ENCODE assay signal across 17 cellular contexts in genomic region chr3:101836160-101836559, GRCh38. TPM values are rescaled to one million over a fixed set of nuclear protein-coding genes. Genes with fewer than 3 reads are reported as not detected.
DNase-seq lines count a peak whose midpoint lies in the region; ATAC-seq, FAIRE-seq and TF ChIP-seq lines count a peak whose summit lies in the region.
"Had no signal": no experiment of that assay in that cellular context is flagged by ENCODE, and none has a peak within 500 bp of the region (broad histone marks: within the 10 kb centered on the region; RNA-seq: fewer than 3 reads in every experiment).

No MANE protein-coding gene starts in this region.

- H3K4me3 ChIP-seq in Panc1 (ENCODE audit: low read depth in 2 of 2, low read length in 2 of 2) (no peak overlapping the region), gastroesophageal sphincter (no peak overlapping the region), transverse colon (no peak overlapping the region), right cardiac atrium (ENCODE audit: low read length) (no peak overlapping the region)
- H3K4me3 ChIP-seq: SJSA1 had no signal

- H3K27ac ChIP-seq in Panc1 (ENCODE audit: low read length) (no peak overlapping the region), gastroesophageal sphincter (peak overlapping the region in 3 of 4 donors; percentile 57 to 80 (median 63)), transverse colon (peak overlapping the region in 3 of 4 donors; percentile 38 to 74 (median 54)), right cardiac atrium (ENCODE audit: low read length) (no peak overlapping the region)
- H3K27ac ChIP-seq: SJSA1 had no signal

- H3K36me3 ChIP-seq in Panc1 (ENCODE audit: control insufficient read depth, insufficient read depth, low read length) (no peaks in the 10 kb centered on the region), gastroesophageal sphincter (no peaks in the 10 kb centered on the region), transverse colon (no peaks in the 10 kb centered on the region)

- intact Hi-C loops in Panc1 (cut with micrococcal nuclease; ENCODE audit: unreplicated experiment) (no loop called here), transverse colon (cut with DNase I; ENCODE audit: low total_unique reads) (no loop called here), right cardiac atrium (cut with DNase I) (no loop called here)

- DNase-seq in GM12892 (ENCODE audit: insufficient read length) (no peak), Panc1 (ENCODE audit: low read depth, low spot score) (no peak), transverse colon (no peak), right cardiac atrium (no peak), occipital lobe (lab: John Stamatoyannopoulos, UW) (no peak)
- DNase-seq in stimulated activated naive CD8-positive, alpha-beta T cell treated with anti-CD3 and anti-CD28 coated beads, Interleukin-15, Interleukin-2, amounts not matched to agents 100 U/mL and 50 U/mL, for 24 hours = no peak
- DNase-seq: ACHN; AML-193; CD4-positive, alpha-beta T cell; KBM-7; NCI-H1694 treated with DMSO at 0.1 percent for 48 hours; NCI-H748 treated with DMSO at 0.1 percent for 48 hours; SW 1271 had no signal

- ATAC-seq in Panc1 = peak; percentile 18; the same call in 1 of the 2 replicates
- no peak for ATAC-seq in gastroesophageal sphincter
- ATAC-seq in right cardiac atrium = no peak
- ATAC-seq in stimulated activated naive CD8-positive, alpha-beta T cell treated with anti-CD3 and anti-CD28 coated beads, Interleukin-15, Interleukin-2, amounts not matched to agents 100 U/mL and 50 U/mL, for 24 hours = no peak

- in situ Hi-C loops in Panc1 (cut with HindIII; ENCODE audit: low pct_unique_long_range_greater_than_20kb, low sequenced_read_pairs) (no loop called here), transverse colon (cut with MboI; ENCODE audit: low pct_ligation_motif_present in 1 of 4, low pct_unique_long_range_greater_than_20kb in 1 of 4, low sequenced_read_pairs in 3 of 4) (no loop called here)

- POLR2A ChIA-PET in Panc1 (lab: Charles Lee) = interaction anchor here (0.8 kb wide), 1 partner anchor 14 kb away, joined by 3 read pairs; no protein-coding TSS in a partner anchor

- no TSS peak for BruUV-seq in Panc1 (replicated peaks; lab: Mats Ljungman, UMichigan)

- CTCF ChIA-PET in Panc1 (lab: Charles Lee) = no interaction called here

- 94 to 96% methylated on average over 4 to 6 of the region's 6 CpGs for WGBS in gastroesophageal sphincter (ENCODE audit: low coverage in 1 of 2), 2 donors
- 93 to 97% methylated on average over 6 of the region's 6 CpGs for WGBS in transverse colon (ENCODE audit: low coverage in 1 of 2), 2 donors
- 96% methylated on average over 6 of the region's 6 CpGs for WGBS in right cardiac atrium

- TF ChIP-seq EP300 in gastroesophageal sphincter (IDR thresholded peaks at IDR 0.05) = no peak
- TF ChIP-seq EP300 in transverse colon (IDR thresholded peaks at IDR 0.05; ENCODE audit: low read depth) = no peak

- no peaks in the 10 kb centered on the region; the same call in 1 of the 2 replicates for H3K4me1 ChIP-seq in Panc1 (ENCODE audit: control insufficient read depth, insufficient read depth, low read length)
- H3K4me1 ChIP-seq in gastroesophageal sphincter = peaks cover 0 to 55% (median 18%) of the 10 kb centered on the region in 3 donors
- H3K4me1 ChIP-seq in transverse colon = peaks cover 0 to 41% (median 24%) of the 10 kb centered on the region in 4 donors
- H3K4me1 ChIP-seq in right cardiac atrium (ENCODE audit: control insufficient read depth, insufficient read depth, low read length) = peaks cover 2% of the 10 kb centered on the region

- TF ChIP-seq CTCF in Panc1 (IDR thresholded peaks at IDR 0.05) = no peak
- TF ChIP-seq CTCF in gastroesophageal sphincter (IDR thresholded peaks at IDR 0.05) = no peak
- no peak for TF ChIP-seq CTCF in transverse colon (IDR thresholded peaks at IDR 0.05)

- FAIRE-seq in GM12892 (lab: Jason Lieb, UNC) = peak; percentile 89
- FAIRE-seq: G401.6, H1 had no signal

- no peaks in the 10 kb centered on the region for H3K27me3 ChIP-seq in Panc1 (ENCODE audit: control insufficient read depth, insufficient read depth, low read length)
- no peaks in the 10 kb centered on the region for H3K27me3 ChIP-seq in gastroesophageal sphincter
- no peaks in the 10 kb centered on the region for H3K27me3 ChIP-seq in transverse colon
- no peaks in the 10 kb centered on the region for H3K27me3 ChIP-seq in right cardiac atrium (ENCODE audit: control insufficient read depth, insufficient read depth)
- H3K27me3 ChIP-seq: SJSA1 had no signal

- TF ChIP-seq POLR2A in GM12892 (IDR thresholded peaks at IDR 0.05; ENCODE audit: low read depth, low read length) (no peak), gastroesophageal sphincter (IDR thresholded peaks at IDR 0.05) (no peak), transverse colon (IDR thresholded peaks at IDR 0.05) (no peak)

- no peaks in the 10 kb centered on the region for H3K9me3 ChIP-seq in Panc1 (ENCODE audit: control insufficient read depth, insufficient read depth, low read depth, low read length)
- no peaks in the 10 kb centered on the region for H3K9me3 ChIP-seq in gastroesophageal sphincter
- no peaks in the 10 kb centered on the region for H3K9me3 ChIP-seq in transverse colon
- no peaks in the 10 kb centered on the region for H3K9me3 ChIP-seq in right cardiac atrium (ENCODE audit: control insufficient read depth, low read length)

RNA-seq across cellular contexts. Expression of gene NFKBIZ, which starts 13.2 kb away (rescaled TPM):
- 27.7 TPM for polyA plus RNA-seq in GM12892 (2012; ENCODE audit: missing spikeins)
- 17.4 TPM for total RNA-seq in Panc1 (2021; ENCODE audit: unreplicated experiment)
- 7.9 TPM for polyA plus RNA-seq in Panc1 (2012; ENCODE audit: insufficient read length)
- 10 to 100 TPM; 27.3 to 87.0 (median 51.9) TPM for total RNA-seq in gastroesophageal sphincter
- total RNA-seq in transverse colon = 100 to 1,000 TPM in 3 of 4 donors, 10 to 100 TPM in 1; 92.4 to 333 (median 176) TPM
- total RNA-seq in right cardiac atrium = 10 to 100 TPM; 14.2 to 28.4 (median 20.7) TPM
- polyA plus RNA-seq in right cardiac atrium = 9.5 TPM
- 2.3 TPM for total RNA-seq in occipital lobe

RNA-seq across cellular contexts. Expression of gene NXPE3, which starts 57.1 kb away (rescaled TPM):
- polyA plus RNA-seq in GM12892 (2012; ENCODE audit: missing spikeins) = 7.0 TPM
- total RNA-seq in Panc1 (2021; ENCODE audit: unreplicated experiment) = 30.4 TPM
- polyA plus RNA-seq in Panc1 (2012; ENCODE audit: insufficient read length) = 19.0 TPM
- 10 to 100 TPM; 12.5 to 32.8 (median 18.9) TPM for total RNA-seq in gastroesophageal sphincter
- 1 to 10 TPM; 2.2 to 8.1 (median 2.9) TPM for total RNA-seq in transverse colon
- total RNA-seq in right cardiac atrium = 10 to 100 TPM; 34.7 to 53.3 (median 49.0) TPM
- polyA plus RNA-seq in right cardiac atrium = 26.8 TPM
- 21.1 TPM for total RNA-seq in occipital lobe

Comparison
In these comparisons a context has a peak if more than half of its experiments do, and no peak if none do; other contexts are left out.
1. H3K27ac ChIP-seq: peak in gastroesophageal sphincter (3 of 4) and transverse colon (3 of 4); none in Panc1 (single experiment) and right cardiac atrium (single experiment).